Comparison of ENCODE assay signal across 14 cellular contexts in the genomic region with DNA sequence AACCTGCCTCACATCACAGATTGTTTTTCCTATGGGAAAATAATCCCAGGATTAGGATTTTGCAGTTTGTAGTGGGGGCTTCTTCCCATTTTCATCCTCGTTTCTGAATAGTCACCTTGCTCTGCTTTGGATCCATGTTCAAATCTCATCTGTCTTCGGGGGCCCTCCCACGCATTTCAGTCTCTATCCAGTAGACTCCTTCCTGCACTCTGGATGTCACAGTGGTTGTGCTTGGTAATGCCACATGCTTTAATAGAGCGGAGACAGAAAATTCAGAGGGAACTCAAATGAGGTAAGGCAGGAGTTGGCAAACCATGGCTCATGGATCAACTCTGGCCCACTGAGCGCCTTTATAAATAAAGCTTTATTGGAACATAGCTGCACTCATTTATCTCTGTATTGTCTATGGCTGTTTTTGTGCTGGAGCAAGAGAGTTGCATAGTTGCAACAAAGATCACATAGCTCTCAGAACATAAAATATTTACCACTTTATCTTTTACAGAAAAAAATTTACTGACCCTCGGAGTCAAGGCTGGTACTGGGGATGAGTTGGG.
DNase-seq lines count a peak whose midpoint lies in the region; ATAC-seq, FAIRE-seq and TF ChIP-seq lines count a peak whose summit lies in the region.
"Had no signal": no experiment of that assay in that cellular context is flagged by ENCODE, and none has a peak within 500 bp of the region (broad histone marks: within the 10 kb centered on the region; RNA-seq: fewer than 3 reads in every experiment).

No MANE protein-coding gene starts in this region.

- H2AFZ ChIP-seq in HepG2 (ENCODE audit: low read length) (no peak overlapping the region), K562 (ENCODE audit: low read depth, low read length) (no peak overlapping the region)

- no peaks in the 10 kb centered on the region for H3K9me3 Mint-ChIP-seq in osteocyte (ENCODE audit: unreplicated experiment)
- H3K9me3 Mint-ChIP-seq: CD14-positive monocyte; CD8-positive, alpha-beta T cell; H9 had no signal

- no peak for DNase-seq in HepG2 (ENCODE audit: low spot score)
- DNase-seq in right lobe of liver = no peak
- DNase-seq in NCI-H69 (lab: John Stamatoyannopoulos, UW) = peak; percentile 13
- peak in 1 of 4 experiments; percentile 20 for DNase-seq in K562 (ENCODE audit: extremely low read depth in 1 of 4, low spot score in 3 of 4)
- peak; percentile 19 for DNase-seq in osteocyte (ENCODE audit: extremely low spot score, unreplicated experiment)
- no peak for DNase-seq in NCI-H2107 treated with DMSO at 0.1 percent for 48 hours (lab: John Stamatoyannopoulos, UW; ENCODE audit: unreplicated experiment)
- DNase-seq in NCI-H146 treated with DMSO at 0.1 percent for 48 hours (lab: John Stamatoyannopoulos, UW; ENCODE audit: unreplicated experiment) = no peak
- DNase-seq: CD8-positive, alpha-beta T cell; H9 had no signal

- H3K9me3 ChIP-seq in HepG2 (ENCODE audit: low read length) = no peaks in the 10 kb centered on the region
- no peaks in the 10 kb centered on the region for H3K9me3 ChIP-seq in right lobe of liver
- no peaks in the 10 kb centered on the region for H3K9me3 ChIP-seq in K562 (replicated peaks; ENCODE audit: control insufficient read depth, insufficient read depth, low read depth, low read length)
- H3K9me3 ChIP-seq: A549 had no signal

- H3K4me1 Mint-ChIP-seq in osteocyte (ENCODE audit: unreplicated experiment) = no peaks in the 10 kb centered on the region

- FAIRE-seq in HepG2 (lab: Jason Lieb, UNC) (no peak), K562 (lab: Jason Lieb, UNC) (no peak)
- FAIRE-seq: GM18507, HTR-8/SVneo had no signal

- POLR2A ChIA-PET in HepG2 (lab: Yijun Ruan, JAX) = interaction anchor here (1.2 kb wide), 1 partner anchor 219 kb away, joined by 4 read pairs; no protein-coding TSS in a partner anchor
- POLR2A ChIA-PET in K562 (lab: Yijun Ruan, JAX) = interaction anchor here (0.7 to 0.8 kb wide), 2 partner anchors 24 to 130 kb away, joined by 3 read pairs; no protein-coding TSS in a partner anchor

- H3K79me2 ChIP-seq in HepG2 (ENCODE audit: insufficient read depth, low read length) = no peaks in the 10 kb centered on the region
- H3K79me2 ChIP-seq in K562 (ENCODE audit: control insufficient read depth, insufficient read depth, low read length) = no peaks in the 10 kb centered on the region

- TF ChIP-seq POLR2A in HepG2 (IDR thresholded peaks at IDR 0.05; ENCODE audit: insufficient read depth in 1 of 2, low read depth in 2 of 2, low read length in 2 of 2) (no peak), right lobe of liver (IDR thresholded peaks at IDR 0.05) (no peak), K562 (conservative IDR thresholded peaks at IDR 0.05) (no peak)

- intact Hi-C loops in HepG2 (cut with micrococcal nuclease; ENCODE audit: unreplicated experiment) = loop anchor here (1.0 kb wide), 1 partner anchor 219 kb away; no protein-coding TSS in a partner anchor
- intact Hi-C loops in right lobe of liver (cut with DNase I) = loop anchor here in 1 of 2 donors (10.0 kb wide), 1 partner anchor 221 kb away; no protein-coding TSS in a partner anchor
- intact Hi-C loops in K562 (cut with micrococcal nuclease) = loop anchor here (1.0 to 10.0 kb wide), 4 partner anchors 117 to 483 kb away; no protein-coding TSS in a partner anchor

- no peak overlapping the region for H3K9ac ChIP-seq in HepG2 (ENCODE audit: insufficient read depth, low read depth, low read length)
- H3K9ac ChIP-seq in K562 (ENCODE audit: insufficient read depth in 1 of 2, low read depth in 2 of 2, low read length in 2 of 2) = no peak overlapping the region

- H3K9me1 ChIP-seq in K562 (ENCODE audit: control insufficient read depth, insufficient read depth, low read length) = no peaks in the 10 kb centered on the region

- H4K20me1 ChIP-seq in HepG2 (ENCODE audit: insufficient read depth, low read length) (no peaks in the 10 kb centered on the region), K562 (replicated peaks; ENCODE audit: control insufficient read depth, insufficient read depth, low read length) (no peaks in the 10 kb centered on the region)

- TF ChIP-seq CTCF in HepG2 (CRISPR knock-in tag; IDR thresholded peaks at IDR 0.05) = no peak
- TF ChIP-seq CTCF in right lobe of liver (IDR thresholded peaks at IDR 0.05) = no peak
- TF ChIP-seq CTCF in K562 (IDR thresholded peaks at IDR 0.05 in 2 of 3, conservative IDR thresholded peaks at IDR 0.05 in 1 of 3; ENCODE audit: insufficient read depth in 2 of 3, low read depth in 1 of 3, low read length in 3 of 3) = no peak
- TF ChIP-seq CTCF in osteocyte (IDR thresholded peaks at IDR 0.05) = no peak

- H3K4me1 ChIP-seq in HepG2 (ENCODE audit: insufficient read depth, low read length) = no peaks in the 10 kb centered on the region
- no peaks in the 10 kb centered on the region for H3K4me1 ChIP-seq in right lobe of liver
- H3K4me1 ChIP-seq in K562 (replicated peaks in 1 of 2; ENCODE audit: control insufficient read depth in 2 of 2, insufficient read depth in 2 of 2, low read length in 2 of 2) = peaks cover 3 to 23% of the 10 kb centered on the region in 2 experiments; a peak in 4 of 5 replicates
- H3K4me1 ChIP-seq: A549 had no signal

- no peak overlapping the region for H3K4me3 Mint-ChIP-seq in osteocyte (ENCODE audit: unreplicated experiment)
- H3K4me3 Mint-ChIP-seq: CD14-positive monocyte; CD8-positive, alpha-beta T cell; H9 had no signal

- no peak overlapping the region for H3K27ac ChIP-seq in HepG2 (ENCODE audit: extremely low read length, insufficient read depth, low read length)
- no peak overlapping the region for H3K27ac ChIP-seq in right lobe of liver
- no peak overlapping the region for H3K27ac ChIP-seq in K562 (ENCODE audit: extremely low read depth, low read depth, low read length)
- H3K27ac ChIP-seq: A549 had no signal

- peaks cover 0 to 5% of the 10 kb centered on the region in 2 experiments; a peak in 1 of 5 replicates for H3K36me3 ChIP-seq in HepG2 (replicated peaks in 1 of 2; ENCODE audit: control insufficient read depth in 1 of 2, insufficient read depth in 2 of 2, low read length in 2 of 2)
- H3K36me3 ChIP-seq in right lobe of liver = no peaks in the 10 kb centered on the region
- no peaks in the 10 kb centered on the region for H3K36me3 ChIP-seq in K562 (ENCODE audit: control insufficient read depth, insufficient read depth, low read length)

- CTCF ChIA-PET in HepG2 (lab: Yijun Ruan, JAX; ENCODE audit: low intra/inter-chr PET ratio, low total read pairs) = interaction anchor here (0.8 to 3.8 kb wide), 2 partner anchors 79 to 220 kb away, joined by 3 to 37 read pairs; no protein-coding TSS in a partner anchor
- CTCF ChIA-PET in K562 (lab: Yijun Ruan, JAX; ENCODE audit: low intra/inter-chr PET ratio) = interaction anchor here (1.4 to 2.5 kb wide), 2 partner anchors 116 to 220 kb away, joined by 4 to 9 read pairs; no protein-coding TSS in a partner anchor

- H3K4me2 ChIP-seq in HepG2 (ENCODE audit: low read depth, low read length) (no peak overlapping the region), K562 (ENCODE audit: insufficient read depth, low read length) (no peak overlapping the region)
- H3K4me2 ChIP-seq: A549 had no signal

- BruUV-seq in HepG2 (replicated peaks; lab: Mats Ljungman, UMichigan) (no TSS peak), K562 (replicated peaks; lab: Mats Ljungman, UMichigan) (no TSS peak)

- ATAC-seq in HepG2 = peak; percentile 48; the same call in 2 of the 3 replicates
- ATAC-seq in right lobe of liver = no peak
- ATAC-seq in K562 = peak; percentile 66
- no peak for ATAC-seq in HG02981 (IDR thresholded peaks at IDR 0.05; ENCODE audit: unreplicated experiment)
- ATAC-seq: CD8-positive, alpha-beta T cell had no signal

- no peak overlapping the region for H3K27ac Mint-ChIP-seq in osteocyte (ENCODE audit: unreplicated experiment)
- H3K27ac Mint-ChIP-seq: CD8-positive, alpha-beta T cell; H9 had no signal

- TF ChIP-seq RAD21 in HepG2 (CRISPR knock-in tag; IDR thresholded peaks at IDR 0.05) (no peak), K562 (CRISPR knock-in tag; conservative IDR thresholded peaks at IDR 0.05 in 1 of 2, IDR thresholded peaks at IDR 0.05 in 1 of 2) (no peak)

- TF ChIP-seq EP300 in HepG2 (IDR thresholded peaks at IDR 0.05; ENCODE audit: low read depth in 2 of 2, low read length in 2 of 2) (no peak), HepG2 (CRISPR knock-in tag; IDR thresholded peaks at IDR 0.05; ENCODE audit: borderline replicate concordance) (no peak), K562 (IDR thresholded peaks at IDR 0.05; ENCODE audit: low read length) (no peak)

- no peaks in the 10 kb centered on the region for H3K36me3 Mint-ChIP-seq in osteocyte (ENCODE audit: unreplicated experiment)
- H3K36me3 Mint-ChIP-seq: CD14-positive monocyte; CD8-positive, alpha-beta T cell had no signal

- peaks cover 37% of the 10 kb centered on the region for H3K27me3 Mint-ChIP-seq in osteocyte (ENCODE audit: unreplicated experiment)

- no peak overlapping the region for H3K4me3 ChIP-seq in HepG2 (replicated peaks in 1 of 3; ENCODE audit: insufficient read depth in 1 of 3, low read depth in 2 of 3, low read length in 3 of 3)
- no peak overlapping the region for H3K4me3 ChIP-seq in right lobe of liver
- no peak overlapping the region for H3K4me3 ChIP-seq in K562
- H3K4me3 ChIP-seq: A549 had no signal

- WGBS in HepG2 (ENCODE audit: low lambda C conversion rate) = 98% methylated on average over 6 of the region's 6 CpGs
- WGBS in right lobe of liver (ENCODE audit: insufficient coverage, low coverage, low lambda C conversion rate, missing lambda C conversion rate) = 84% methylated on average over 5 of the region's 6 CpGs
- 23% methylated on average over 6 of the region's 6 CpGs for WGBS in K562 (ENCODE audit: insufficient coverage, low coverage, missing lambda C conversion rate)

- H3K27me3 ChIP-seq in HepG2 (ENCODE audit: control insufficient read depth in 1 of 2, insufficient read depth in 2 of 2, low read length in 2 of 2) (no peaks in the 10 kb centered on the region), right lobe of liver (no peaks in the 10 kb centered on the region), K562 (ENCODE audit: control insufficient read depth in 2 of 2, insufficient read depth in 2 of 2, low read length in 2 of 2) (no peaks in the 10 kb centered on the region)

- in situ Hi-C loops in HepG2 (cut with HindIII; ENCODE audit: extremely low pct_ligation_motif_present, low pct_unique_long_range_greater_than_20kb) (loop anchor here (5.0 kb wide), 1 partner anchor 218 kb away; no protein-coding TSS in a partner anchor), K562 (cut with MboI) (no loop called here)

TF ChIP-seq in K562, 482 proteins besides CTCF, POLR2A, EP300 and RAD21 (continues in another document):
- peak; percentile 80 for TF ChIP-seq EGR1 (conservative IDR thresholded peaks at IDR 0.05)
- TF ChIP-seq GTF2E2 (tag; IDR thresholded peaks at IDR 0.05) = no peak

Comparison
In these comparisons a context has a peak if more than half of its experiments do, and no peak if none do; other contexts are left out.
1. ATAC-seq: peak in HepG2 (single experiment) and K562 (single experiment); none in right lobe of liver (0 of 4) and HG02981 (single experiment).
2. DNase-seq: peak in NCI-H69 (single experiment) and osteocyte (single experiment); none in HepG2 (single experiment), right lobe of liver (0 of 3), NCI-H2107 treated with DMSO at 0.1 percent for 48 hours (single experiment) and NCI-H146 treated with DMSO at 0.1 percent for 48 hours (single experiment).